8 cellular contexts compared by ENCODE assay signal in the genomic region with DNA sequence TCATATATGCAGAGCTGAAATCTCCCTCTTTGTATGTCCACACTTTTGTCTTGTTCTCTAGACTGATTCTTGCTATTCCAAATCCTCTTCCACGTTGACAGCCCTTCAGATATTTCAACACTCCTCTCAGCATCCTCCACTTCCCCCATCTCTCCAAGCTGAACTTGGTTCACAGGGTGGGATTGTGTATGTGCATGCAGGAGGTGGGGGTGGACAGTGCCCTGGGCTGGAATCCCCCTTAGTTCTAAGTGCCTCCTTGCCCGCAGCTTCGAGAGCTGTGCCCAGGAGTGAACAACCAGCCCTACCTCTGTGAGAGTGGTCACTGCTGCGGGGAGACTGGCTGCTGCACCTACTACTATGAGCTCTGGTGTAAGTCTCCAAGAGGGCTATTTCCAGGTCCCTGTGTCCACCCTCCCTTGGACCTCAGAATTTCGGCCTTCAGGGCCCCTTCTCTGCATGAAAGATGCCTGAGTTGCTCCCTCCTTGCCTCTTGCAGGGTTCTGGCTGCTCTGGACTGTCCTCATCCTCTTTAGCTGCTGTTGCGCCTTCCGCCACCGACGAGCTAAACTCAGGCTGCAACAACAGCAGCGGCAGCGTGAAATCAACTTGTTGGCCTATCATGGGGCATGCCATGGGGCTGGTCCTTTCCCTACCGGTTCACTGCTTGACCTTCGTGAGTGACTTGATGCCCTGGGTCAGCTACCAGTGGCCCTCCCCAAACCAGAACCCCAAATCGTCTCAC. TPM values are rescaled to one million over a fixed set of nuclear protein-coding genes. Genes with fewer than 3 reads are reported as not detected.
A peak's percentile ranks its signal among the peaks of the same experiment; 100 is the strongest.
DNase-seq lines count a peak whose midpoint lies in the region; ATAC-seq and TF ChIP-seq lines count a peak whose summit lies in the region.

No MANE protein-coding gene starts in this region.

- H3K9ac ChIP-seq in HUES64 (ENCODE audit: low read depth, low read length): no peak overlapping the region

- TF ChIP-seq CTCF in CD14-positive monocyte (IDR thresholded peaks at IDR 0.05) (no peak), breast epithelium (IDR thresholded peaks at IDR 0.05) (no peak), natural killer cell (IDR thresholded peaks at IDR 0.05) (no peak)

- H3K27me3 ChIP-seq in HUES64 (ENCODE audit: insufficient read depth, low read length): no peaks in the 10 kb centered on the region
- no peaks in the 10 kb centered on the region for H3K27me3 ChIP-seq in breast epithelium

- peaks cover 24% of the 10 kb centered on the region for H3K36me3 ChIP-seq in HUES64 (ENCODE audit: insufficient read depth, low read length)
- H3K36me3 ChIP-seq in breast epithelium: no peaks in the 10 kb centered on the region

- peak overlapping the region; percentile 95 for H3K4me3 ChIP-seq in HUES64 (ENCODE audit: low read length)
- H3K4me3 ChIP-seq in breast epithelium: peak overlapping the region in 2 of 3 donors; percentile 69 to 87

- 82% methylated on average over 14 of the region's 14 CpGs for WGBS in HUES64

- intact Hi-C loops in CD14-positive monocyte (cut with micrococcal nuclease): loop anchor here (5.0 kb wide), 1 partner anchor 68 kb away; the partner anchor contains the start of genes AUP1 (in 2 of the 2), DQX1 (in 2 of the 2) and HTRA2 (in 2 of the 2)
- intact Hi-C loops in breast epithelium (cut with DNase I; ENCODE audit: low total_unique reads): no loop called here
- intact Hi-C loops in natural killer cell (cut with micrococcal nuclease): loop anchor here (5.0 to 10.0 kb wide), 2 partner anchors 722 to 1225 kb away; partner anchors contain the start of genes CCT7, PRADC1 and TPRKB

- H3K27ac Mint-ChIP-seq in CD14-positive monocyte: peak overlapping the region in 3 of 7 donors; percentile 66 to 76 (median 76)
- H3K27ac Mint-ChIP-seq in natural killer cell: peak overlapping the region; percentile 98 to 99

- H3K4me1 Mint-ChIP-seq in CD14-positive monocyte (peaks cover 52% of the 10 kb centered on the region), natural killer cell (peaks cover 54 to 71% of the 10 kb centered on the region in 2 donors)

- peaks cover 25 to 34% of the 10 kb centered on the region in 2 donors for H3K36me3 Mint-ChIP-seq in CD14-positive monocyte
- H3K36me3 Mint-ChIP-seq in natural killer cell: no peaks in the 10 kb centered on the region

- H3K9me3 ChIP-seq in HUES64 (ENCODE audit: insufficient read depth, low read depth, low read length): no peaks in the 10 kb centered on the region
- no peaks in the 10 kb centered on the region for H3K9me3 ChIP-seq in breast epithelium

- ATAC-seq in natural killer cell: no peak
- ATAC-seq in HG03442 (IDR thresholded peaks at IDR 0.05; ENCODE audit: unreplicated experiment): no peak

- peak overlapping the region; percentile 28 to 94 for H3K4me3 Mint-ChIP-seq in CD14-positive monocyte
- H3K4me3 Mint-ChIP-seq in natural killer cell: peak overlapping the region; percentile 98

- H3K4me1 ChIP-seq in HUES64 (ENCODE audit: insufficient read depth, low read length): peaks cover 8% of the 10 kb centered on the region
- peaks cover 13 to 24% of the 10 kb centered on the region in 2 donors for H3K4me1 ChIP-seq in breast epithelium

- H3K27me3 Mint-ChIP-seq in CD14-positive monocyte (ENCODE audit: low read depth in 3 of 3): peaks cover 0 to 2% (median 0%) of the 10 kb centered on the region in 3 donors
- no peaks in the 10 kb centered on the region for H3K27me3 Mint-ChIP-seq in natural killer cell (ENCODE audit: low read depth in 2 of 2)

- peaks cover 0 to 3% (median 0%) of the 10 kb centered on the region in 7 donors for H3K9me3 Mint-ChIP-seq in CD14-positive monocyte
- H3K9me3 Mint-ChIP-seq in natural killer cell: no peaks in the 10 kb centered on the region

- no peak overlapping the region for H3K27ac ChIP-seq in HUES64 (ENCODE audit: low read depth, low read length)
- H3K27ac ChIP-seq in breast epithelium: peak overlapping the region in 1 of 2 donors; percentile 90

- no peak for DNase-seq in CD14-positive monocyte (ENCODE audit: low spot score)
- DNase-seq in breast epithelium (ENCODE audit: low spot score in 2 of 2): no peak
- no peak for DNase-seq in natural killer cell
- no peak for DNase-seq in dermis blood vessel endothelial cell
- no peak for DNase-seq in NCI-H526 treated with DMSO at 0.1 percent for 48 hours (lab: John Stamatoyannopoulos, UW)
- no peak for DNase-seq in ureter (ENCODE audit: low spot score)

- TF ChIP-seq POLR2A in breast epithelium (IDR thresholded peaks at IDR 0.05): no peak

RNA-seq across cellular contexts. Expression of gene WBP1, which starts 1.3 kb away (rescaled TPM):
- 10 to 100 TPM; 23.9 to 31.0 TPM for polyA plus RNA-seq in CD14-positive monocyte
- 42.0 TPM for polyA plus RNA-seq in HUES64 (2013, experiment 1 of 2)
- polyA plus RNA-seq in HUES64 (2013, experiment 2 of 2): 55.7 TPM
- total RNA-seq in breast epithelium (10 to 100 TPM; 58.0 to 70.0 (median 61.9) TPM), natural killer cell (10 to 100 TPM; 65.1 to 68.3 (median 65.4) TPM), dermis blood vessel endothelial cell (34.3 and 44.9 TPM in 2 replicates), ureter (100 TPM)

RNA-seq across cellular contexts. Expression of gene INO80B, which starts 4.7 kb away (rescaled TPM):
- 1 to 10 TPM; 4.8 TPM for polyA plus RNA-seq in CD14-positive monocyte
- polyA plus RNA-seq in HUES64 (2013, experiment 1 of 2): 8.2 TPM
- 9.1 TPM for polyA plus RNA-seq in HUES64 (2013, experiment 2 of 2)
- 10 to 100 TPM; 12.6 to 26.2 (median 24.4) TPM for total RNA-seq in breast epithelium
- total RNA-seq in natural killer cell: 10 to 100 TPM; 34.0 to 48.0 (median 37.7) TPM
- 6.5 and 24.0 TPM in 2 replicates for total RNA-seq in dermis blood vessel endothelial cell
- 55.9 TPM for total RNA-seq in ureter

RNA-seq across cellular contexts. Expression of gene MOGS, which starts 5.6 kb away (rescaled TPM):
- 10 to 100 TPM; 30.5 to 36.4 TPM for polyA plus RNA-seq in CD14-positive monocyte
- polyA plus RNA-seq in HUES64 (2013, experiment 1 of 2): 27.7 TPM
- 25.9 TPM for polyA plus RNA-seq in HUES64 (2013, experiment 2 of 2)
- total RNA-seq in breast epithelium (10 to 100 TPM; 24.0 to 47.3 (median 44.6) TPM), natural killer cell (10 to 100 TPM; 87.0 to 93.4 (median 91.5) TPM), dermis blood vessel endothelial cell (74.4 and 85.1 TPM in 2 replicates), ureter (51.6 TPM)

RNA-seq across cellular contexts. Expression of gene MRPL53, which starts 12.9 kb away (rescaled TPM):
- 100 to 1,000 TPM; 106 to 133 TPM for polyA plus RNA-seq in CD14-positive monocyte
- polyA plus RNA-seq in HUES64 (2013, experiment 1 of 2): 25.4 TPM
- polyA plus RNA-seq in HUES64 (2013, experiment 2 of 2): 28.6 TPM
- total RNA-seq in breast epithelium (10 to 100 TPM; 17.9 to 49.0 (median 48.2) TPM), natural killer cell (10 to 100 TPM; 42.4 to 49.7 (median 42.4) TPM), dermis blood vessel endothelial cell (25.9 and 33.7 TPM in 2 replicates), ureter (71.8 TPM)

RNA-seq across cellular contexts. Expression of gene RTKN, which starts 17.8 kb away (rescaled TPM):
- polyA plus RNA-seq in CD14-positive monocyte: not detected
- polyA plus RNA-seq in HUES64 (2013, experiment 1 of 2): 31.1 TPM
- polyA plus RNA-seq in HUES64 (2013, experiment 2 of 2): 32.5 TPM
- total RNA-seq in breast epithelium: 10 to 100 TPM in 2 of 3 donors, 1 to 10 TPM in 1; 9.3 to 49.9 (median 36.7) TPM
- 10 to 100 TPM; 11.0 to 26.5 (median 15.1) TPM for total RNA-seq in natural killer cell
- total RNA-seq in dermis blood vessel endothelial cell: 21.6 and 27.0 TPM in 2 replicates
- total RNA-seq in ureter: 36.4 TPM
